Comparison of ENCODE assay signal across 23 cellular contexts in genomic region chr6:49743427-49743826, GRCh38. TPM values are rescaled to one million over a fixed set of nuclear protein-coding genes. Genes with fewer than 3 reads are reported as not detected.
"Had no signal": no experiment of that assay in that cellular context is flagged by ENCODE, and none has a peak within 500 bp of the region (broad histone marks: within the 10 kb centered on the region; RNA-seq: fewer than 3 reads in every experiment).

No MANE protein-coding gene starts in this region.

- ATAC-seq: Panc1, SK-N-SH treated with all-trans-retinoic acid at 6 μM for 48 hours had no signal

- H3K27ac ChIP-seq: RWPE1 had no signal

- DNase-seq: KBM-7, MV-4-11, NCI-H1048, NCI-H1105, NCI-H1436 treated with DMSO at 0.1 percent for 48 hours, NCI-H1694, NCI-H187 treated with DMSO at 0.1 percent for 48 hours, NCI-H2107, NCI-H2227 treated with DMSO at 0.1 percent for 48 hours, NCI-H524, NCI-H526 treated with DMSO at 0.1 percent for 48 hours, NCI-H774, PC-3, SHP77 had no signal

RNA-seq across cellular contexts. Expression of gene CRISP3, which starts 0.8 kb away (rescaled TPM):
- total RNA-seq: HT1080, LHCN-M2, MCF 10A, NCI-H460, PC-3, SK-MEL-5 had no signal
- polyA plus RNA-seq: IgD-negative memory B cell had no signal

RNA-seq across cellular contexts. Expression of gene CRISP2, which starts 30.1 kb away (rescaled TPM):
- total RNA-seq: HT1080, LHCN-M2, MCF 10A, PC-3, SK-MEL-5 had no signal
- polyA plus RNA-seq: IgD-negative memory B cell had no signal

RNA-seq across cellular contexts. Expression of gene PGK2, which starts 43.7 kb away (rescaled TPM):
- total RNA-seq: HT1080, LHCN-M2, MCF 10A, NCI-H460, PC-3, SK-MEL-5 had no signal
- polyA plus RNA-seq: IgD-negative memory B cell had no signal
